Comparison of ENCODE assay signal across 1 cellular context in the genomic region with DNA sequence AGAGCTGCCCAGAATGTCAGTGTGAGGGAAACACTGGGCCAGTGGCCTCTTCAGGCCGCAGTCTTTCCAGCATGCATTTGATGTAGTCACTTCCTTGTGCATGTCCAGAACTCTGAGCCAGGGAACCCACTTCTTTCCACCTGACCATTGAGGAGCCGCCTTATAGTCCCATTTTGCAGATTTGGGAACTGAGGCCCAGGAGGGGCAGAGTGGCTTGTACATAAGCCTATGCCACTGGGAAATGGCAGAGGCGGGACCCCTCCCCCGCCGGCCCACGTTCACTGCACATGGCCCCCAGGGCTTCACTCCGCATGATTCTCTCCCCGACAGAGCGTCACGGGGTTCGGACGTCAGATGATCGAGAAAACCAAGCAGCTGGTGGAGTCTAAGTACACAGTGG.
TF ChIP-seq lines count a peak whose summit lies in the region.

No MANE protein-coding gene starts in this region.

TF ChIP-seq in HepG2, 621 proteins besides CTCF, POLR2A, EP300 and RAD21:
- TF ChIP-seq FIP1L1 (IDR thresholded peaks at IDR 0.05; ENCODE audit: borderline replicate concordance, insufficient read depth, low read depth, low read length) (no peak), NR2C2 (CRISPR knock-in tag; IDR thresholded peaks at IDR 0.05; ENCODE audit: borderline replicate concordance) (no peak), SUZ12 (IDR thresholded peaks at IDR 0.05; ENCODE audit: low read depth, low read length) (no peak), ZNF629 (CRISPR knock-in tag; conservative IDR thresholded peaks at IDR 0.05) (peak; percentile 76), TEAD3 (CRISPR knock-in tag; optimal IDR thresholded peaks at IDR 0.05; ENCODE audit: borderline replicate concordance) (no peak)
- TF ChIP-seq, protein P1, sequence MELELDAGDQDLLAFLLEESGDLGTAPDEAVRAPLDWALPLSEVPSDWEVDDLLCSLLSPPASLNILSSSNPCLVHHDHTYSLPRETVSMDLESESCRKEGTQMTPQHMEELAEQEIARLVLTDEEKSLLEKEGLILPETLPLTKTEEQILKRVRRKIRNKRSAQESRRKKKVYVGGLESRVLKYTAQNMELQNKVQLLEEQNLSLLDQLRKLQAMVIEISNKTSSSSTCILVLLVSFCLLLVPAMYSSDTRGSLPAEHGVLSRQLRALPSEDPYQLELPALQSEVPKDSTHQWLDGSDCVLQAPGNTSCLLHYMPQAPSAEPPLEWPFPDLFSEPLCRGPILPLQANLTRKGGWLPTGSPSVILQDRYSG (CRISPR knock-in tag; IDR thresholded peaks at IDR 0.05), result no peak
- TF ChIP-seq, protein P2, sequence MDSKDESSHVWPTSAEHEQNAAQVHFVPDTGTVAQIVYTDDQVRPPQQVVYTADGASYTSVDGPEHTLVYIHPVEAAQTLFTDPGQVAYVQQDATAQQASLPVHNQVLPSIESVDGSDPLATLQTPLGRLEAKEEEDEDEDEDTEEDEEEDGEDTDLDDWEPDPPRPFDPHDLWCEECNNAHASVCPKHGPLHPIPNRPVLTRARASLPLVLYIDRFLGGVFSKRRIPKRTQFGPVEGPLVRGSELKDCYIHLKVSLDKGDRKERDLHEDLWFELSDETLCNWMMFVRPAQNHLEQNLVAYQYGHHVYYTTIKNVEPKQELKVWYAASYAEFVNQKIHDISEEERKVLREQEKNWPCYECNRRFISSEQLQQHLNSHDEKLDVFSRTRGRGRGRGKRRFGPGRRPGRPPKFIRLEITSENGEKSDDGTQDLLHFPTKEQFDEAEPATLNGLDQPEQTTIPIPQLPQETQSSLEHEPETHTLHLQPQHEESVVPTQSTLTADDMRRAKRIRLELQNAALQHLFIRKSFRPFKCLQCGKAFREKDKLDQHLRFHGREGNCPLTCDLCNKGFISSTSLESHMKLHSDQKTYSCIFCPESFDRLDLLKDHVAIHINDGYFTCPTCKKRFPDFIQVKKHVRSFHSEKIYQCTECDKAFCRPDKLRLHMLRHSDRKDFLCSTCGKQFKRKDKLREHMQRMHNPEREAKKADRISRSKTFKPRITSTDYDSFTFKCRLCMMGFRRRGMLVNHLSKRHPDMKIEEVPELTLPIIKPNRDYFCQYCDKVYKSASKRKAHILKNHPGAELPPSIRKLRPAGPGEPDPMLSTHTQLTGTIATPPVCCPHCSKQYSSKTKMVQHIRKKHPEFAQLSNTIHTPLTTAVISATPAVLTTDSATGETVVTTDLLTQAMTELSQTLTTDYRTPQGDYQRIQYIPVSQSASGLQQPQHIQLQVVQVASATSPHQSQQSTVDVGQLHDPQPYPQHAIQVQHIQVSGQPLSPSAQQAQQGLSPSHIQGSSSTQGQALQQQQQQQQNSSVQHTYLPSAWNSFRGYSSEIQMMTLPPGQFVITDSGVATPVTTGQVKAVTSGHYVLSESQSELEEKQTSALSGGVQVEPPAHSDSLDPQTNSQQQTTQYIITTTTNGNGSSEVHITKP (CRISPR knock-in tag; IDR thresholded peaks at IDR 0.05; ENCODE audit: low read depth), result no peak
- TF ChIP-seq, protein P3, sequence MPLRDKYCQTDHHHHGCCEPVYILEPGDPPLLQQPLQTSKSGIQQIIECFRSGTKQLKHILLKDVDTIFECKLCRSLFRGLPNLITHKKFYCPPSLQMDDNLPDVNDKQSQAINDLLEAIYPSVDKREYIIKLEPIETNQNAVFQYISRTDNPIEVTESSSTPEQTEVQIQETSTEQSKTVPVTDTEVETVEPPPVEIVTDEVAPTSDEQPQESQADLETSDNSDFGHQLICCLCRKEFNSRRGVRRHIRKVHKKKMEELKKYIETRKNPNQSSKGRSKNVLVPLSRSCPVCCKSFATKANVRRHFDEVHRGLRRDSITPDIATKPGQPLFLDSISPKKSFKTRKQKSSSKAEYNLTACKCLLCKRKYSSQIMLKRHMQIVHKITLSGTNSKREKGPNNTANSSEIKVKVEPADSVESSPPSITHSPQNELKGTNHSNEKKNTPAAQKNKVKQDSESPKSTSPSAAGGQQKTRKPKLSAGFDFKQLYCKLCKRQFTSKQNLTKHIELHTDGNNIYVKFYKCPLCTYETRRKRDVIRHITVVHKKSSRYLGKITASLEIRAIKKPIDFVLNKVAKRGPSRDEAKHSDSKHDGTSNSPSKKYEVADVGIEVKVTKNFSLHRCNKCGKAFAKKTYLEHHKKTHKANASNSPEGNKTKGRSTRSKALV (CRISPR knock-in tag; IDR thresholded peaks at IDR 0.05), result no peak
